8 cellular contexts compared by ENCODE assay signal in genomic region chr5:6291961-6292360, GRCh38.
DNase-seq lines count a peak whose midpoint lies in the region; ATAC-seq and TF ChIP-seq lines count a peak whose summit lies in the region.

No MANE protein-coding gene starts in this region.

- DNase-seq in AG10803 (ENCODE audit: low read depth) (peak; percentile 26), NCI-H2227 treated with DMSO at 0.1 percent for 48 hours (lab: John Stamatoyannopoulos, UW) (peak; percentile 28), dermis microvascular lymphatic vessel endothelial cell (ENCODE audit: low read depth in 2 of 2) (peak; percentile 36 to 62), retina (no peak), ascending aorta (ENCODE audit: low spot score in 2 of 2) (no peak), HK-2 (ENCODE audit: unreplicated experiment) (no peak)

- intact Hi-C loops in ascending aorta (cut with DNase I): loop anchor here (2.0 kb wide), 1 partner anchor 287 kb away; no protein-coding TSS in a partner anchor

- no peak overlapping the region for H3K4me3 ChIP-seq in AG10803 (ENCODE audit: low read length)
- H3K4me3 ChIP-seq in ascending aorta: no peak overlapping the region

- no peak for ATAC-seq in GM18505 (IDR thresholded peaks at IDR 0.05; ENCODE audit: unreplicated experiment)

- no peaks in the 10 kb centered on the region for H3K36me3 ChIP-seq in ascending aorta

- no peaks in the 10 kb centered on the region for H3K27me3 ChIP-seq in ascending aorta

- TF ChIP-seq CTCF in AG10803 (conservative IDR thresholded peaks at IDR 0.05; ENCODE audit: low read length): peak; percentile 46
- TF ChIP-seq CTCF in GM12873 (IDR thresholded peaks at IDR 0.05; ENCODE audit: insufficient read depth, low read depth, low read length, missing control alignments): peak; percentile 39
- TF ChIP-seq CTCF in ascending aorta (IDR thresholded peaks at IDR 0.05): peak in 1 of 3 experiments; percentile 23

- no peak overlapping the region for H3K27ac ChIP-seq in ascending aorta

- H3K4me1 ChIP-seq in ascending aorta: no peaks in the 10 kb centered on the region

- H3K9me3 ChIP-seq in ascending aorta: peaks cover 0 to 3% of the 10 kb centered on the region in 2 donors

- TF ChIP-seq POLR2A in GM18505 (IDR thresholded peaks at IDR 0.05; ENCODE audit: borderline replicate concordance, extremely low read depth, insufficient read depth, insufficient read length): no peak

Comparison
In these comparisons a context has a peak if more than half of its experiments do, and no peak if none do; other contexts are left out.
1. DNase-seq: peak in AG10803 (single experiment), NCI-H2227 treated with DMSO at 0.1 percent for 48 hours (single experiment) and dermis microvascular lymphatic vessel endothelial cell (2 of 2); none in retina (single experiment), ascending aorta (0 of 2) and HK-2 (single experiment).